In the genomic region with DNA sequence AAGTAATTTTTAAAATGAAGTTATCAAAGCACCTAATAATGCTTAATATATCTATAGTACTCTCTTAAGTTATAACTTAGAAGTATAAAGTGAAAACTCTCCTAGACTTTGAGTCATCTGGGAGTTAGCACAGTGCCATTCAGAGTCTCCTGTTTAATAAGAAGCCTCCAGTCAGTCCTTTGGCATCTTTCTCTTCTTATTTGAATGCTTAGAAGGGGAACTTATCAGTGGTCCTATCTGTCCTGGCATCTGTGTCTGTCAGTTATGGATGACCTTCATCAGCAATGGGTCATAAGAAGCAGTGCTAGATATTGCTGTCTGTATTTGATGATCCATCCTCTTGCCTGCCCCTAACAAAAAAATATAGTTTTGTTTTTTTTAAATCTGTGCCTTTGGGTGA, we compare ENCODE assay signal across 22 cellular contexts. TPM values are rescaled to one million over a fixed set of nuclear protein-coding genes. Genes with fewer than 3 reads are reported as not detected.
DNase-seq lines count a peak whose midpoint lies in the region; ATAC-seq, FAIRE-seq and TF ChIP-seq lines count a peak whose summit lies in the region.
"Had no signal": no experiment of that assay in that cellular context is flagged by ENCODE, and none has a peak within 500 bp of the region (broad histone marks: within the 10 kb centered on the region; RNA-seq: fewer than 3 reads in every experiment).

No MANE protein-coding gene starts in this region.

- no peaks in the 10 kb centered on the region for H4K20me1 ChIP-seq in MM.1S (ENCODE audit: insufficient read depth, low read length)
- H4K20me1 ChIP-seq in H1 (replicated peaks in 1 of 2; ENCODE audit: control insufficient read depth in 1 of 2, insufficient read depth in 2 of 2, low read length in 2 of 2), result peaks cover 0 to 4% of the 10 kb centered on the region in 2 experiments

- H3K4me1 ChIP-seq in CD4-positive, alpha-beta memory T cell (ENCODE audit: insufficient read depth, low read length), result peaks cover 21% of the 10 kb centered on the region
- H3K4me1 ChIP-seq in MM.1S (ENCODE audit: low read length) (peaks cover 15% of the 10 kb centered on the region), H1 (replicated peaks in 1 of 4; ENCODE audit: control insufficient read depth in 3 of 4, insufficient read depth in 4 of 4, low read length in 3 of 4) (peaks cover 0 to 10% (median 0%) of the 10 kb centered on the region in 4 experiments; a peak in 1 of 7 replicates)

- peaks cover 8% of the 10 kb centered on the region for H3K36me3 Mint-ChIP-seq in T-helper 1 cell treated with Interleukin-12 subunit alpha and Interleukin-12 subunit beta and Interleukin-4 antibody, amounts not matched to agents 30 μg/mL and 1 μg/mL, for 36 hours (ENCODE audit: low read depth)
- no peaks in the 10 kb centered on the region for H3K36me3 Mint-ChIP-seq in CD4-positive, alpha-beta memory T cell
- H3K36me3 Mint-ChIP-seq: IgD-negative memory B cell had no signal

- CTCF ChIA-PET in CD4-positive, alpha-beta memory T cell (lab: Charles Lee; ENCODE audit: partially characterized antibody), result interaction anchor here (0.8 to 5.5 kb wide), 18 partner anchors 9 to 320 kb away, joined by 3 to 84 read pairs (median 9); a partner anchor contains a TSS
- CTCF ChIA-PET in H1 (lab: Charles Lee; ENCODE audit: partially characterized antibody), result interaction anchor here (0.6 to 1.7 kb wide), 5 partner anchors 8 to 394 kb away, joined by 3 to 4 read pairs (median 3); no protein-coding TSS in a partner anchor

- H3K4me2 ChIP-seq in MM.1S (ENCODE audit: low read depth, low read length) (peak overlapping the region; percentile 15; the same call in 1 of the 2 replicates), H1 (ENCODE audit: insufficient read depth in 1 of 2, low read depth in 2 of 2, low read length in 2 of 2) (no peak overlapping the region)
- H3K4me2 ChIP-seq: PC-9 had no signal

- intact Hi-C loops in CD4-positive, alpha-beta memory T cell (cut with micrococcal nuclease), result loop anchor here (1.0 to 5.0 kb wide), 4 partner anchors 16 to 316 kb away; no protein-coding TSS in a partner anchor

- no peaks in the 10 kb centered on the region for H3K9me3 ChIP-seq in CD4-positive, alpha-beta memory T cell (ENCODE audit: control insufficient read depth in 1 of 2, low read length in 2 of 2)
- H3K9me3 ChIP-seq in MM.1S (replicated peaks; ENCODE audit: insufficient read depth, low read length), result no peaks in the 10 kb centered on the region
- no peaks in the 10 kb centered on the region for H3K9me3 ChIP-seq in H1 (ENCODE audit: insufficient read depth in 2 of 2, low read depth in 1 of 2, low read length in 1 of 2)

- no peak overlapping the region for H3K4me3 ChIP-seq in CD4-positive, alpha-beta memory T cell (ENCODE audit: low read length in 2 of 2)
- H3K4me3 ChIP-seq in MM.1S (ENCODE audit: low read length), result no peak overlapping the region
- H3K4me3 ChIP-seq in H1 (ENCODE audit: extremely low read depth in 1 of 4, insufficient read depth in 2 of 4, low read depth in 3 of 4, low read length in 4 of 4), result no peak overlapping the region
- H3K4me3 ChIP-seq: PC-9 had no signal

- H3K79me2 ChIP-seq in MM.1S (ENCODE audit: low read length) (no peaks in the 10 kb centered on the region), H1 (ENCODE audit: control insufficient read depth in 1 of 2, insufficient read depth in 2 of 2, low read length in 2 of 2) (no peaks in the 10 kb centered on the region; a peak in 2 of 4 replicates)

- H3K27me3 Mint-ChIP-seq in T-helper 1 cell treated with Interleukin-12 subunit alpha and Interleukin-12 subunit beta and Interleukin-4 antibody, amounts not matched to agents 30 μg/mL and 1 μg/mL, for 36 hours (ENCODE audit: low read depth), result peaks cover 5% of the 10 kb centered on the region
- H3K27me3 Mint-ChIP-seq in CD4-positive, alpha-beta memory T cell, result no peaks in the 10 kb centered on the region
- H3K27me3 Mint-ChIP-seq: IgD-negative memory B cell had no signal

- 0 out of 2 replicates have a peak overlapping the region, but pooled peaks have one; percentile 33 for H2BK15ac ChIP-seq in H1 (ENCODE audit: low read length)

- H2BK5ac ChIP-seq in H1 (ENCODE audit: low read depth, low read length), result no peak overlapping the region

- H3K79me1 ChIP-seq in H1 (ENCODE audit: low read depth, low read length), result no peaks in the 10 kb centered on the region; the same call in 1 of the 2 replicates

- H2AK5ac ChIP-seq in H1 (ENCODE audit: low read depth, low read length), result no peak overlapping the region

- no peak overlapping the region for H3K27ac ChIP-seq in CD4-positive, alpha-beta memory T cell (ENCODE audit: low read depth, low read length)
- H3K27ac ChIP-seq in MM.1S (ENCODE audit: low read length), result no peak overlapping the region
- no peak overlapping the region for H3K27ac ChIP-seq in H1 (ENCODE audit: low read depth, low read length)
- H3K27ac ChIP-seq: 22Rv1, C4-2B, PC-9, RWPE1 had no signal

- no peak overlapping the region for H2BK12ac ChIP-seq in H1 (ENCODE audit: low read depth, low read length)

- H3K9ac ChIP-seq in MM.1S (ENCODE audit: low read length), result no peak overlapping the region
- no peak overlapping the region for H3K9ac ChIP-seq in H1 (replicated peaks in 1 of 4; ENCODE audit: extremely low read depth in 1 of 4, low read depth in 3 of 4, low read length in 3 of 4)

- no peak overlapping the region for H4K8ac ChIP-seq in H1 (ENCODE audit: extremely low read depth, insufficient read depth, low read length)

- TF ChIP-seq CTCF in MM.1S (IDR thresholded peaks at IDR 0.05; ENCODE audit: low read length) (no peak), H1 (IDR thresholded peaks at IDR 0.05; ENCODE audit: control extremely low read depth in 1 of 3, insufficient read depth in 1 of 3, low read depth in 1 of 3, low read length in 3 of 3) (no peak)

- H3K4me1 Mint-ChIP-seq in T-helper 1 cell treated with Interleukin-12 subunit alpha and Interleukin-12 subunit beta and Interleukin-4 antibody, amounts not matched to agents 30 μg/mL and 1 μg/mL, for 36 hours (ENCODE audit: low read depth), result peaks cover 22% of the 10 kb centered on the region
- peaks cover 21 to 34% (median 26%) of the 10 kb centered on the region in 4 donors for H3K4me1 Mint-ChIP-seq in CD4-positive, alpha-beta memory T cell

- FAIRE-seq in H1 (lab: Jason Lieb, UNC), result no peak
- FAIRE-seq: G401.6 had no signal

- H3K4me3 Mint-ChIP-seq in T-helper 1 cell treated with Interleukin-12 subunit alpha and Interleukin-12 subunit beta and Interleukin-4 antibody, amounts not matched to agents 30 μg/mL and 1 μg/mL, for 36 hours, result no peak overlapping the region
- H3K4me3 Mint-ChIP-seq in CD4-positive, alpha-beta memory T cell, result peak overlapping the region in 3 of 8 donors; percentile 54 to 64 (median 54)
- H3K4me3 Mint-ChIP-seq: H9 had no signal

- no peak for ATAC-seq in HG03378 (IDR thresholded peaks at IDR 0.05; ENCODE audit: unreplicated experiment)

- no peak overlapping the region for H3K14ac ChIP-seq in H1 (ENCODE audit: insufficient read length)

- no peak for TF ChIP-seq RAD21 in H1 (IDR thresholded peaks at IDR 0.05 in 1 of 2, conservative IDR thresholded peaks at IDR 0.05 in 1 of 2; ENCODE audit: low read depth in 2 of 2, low read length in 2 of 2)

- peak overlapping the region; percentile 50 for H3K27ac Mint-ChIP-seq in T-helper 1 cell treated with Interleukin-12 subunit alpha and Interleukin-12 subunit beta and Interleukin-4 antibody, amounts not matched to agents 30 μg/mL and 1 μg/mL, for 36 hours
- peak overlapping the region in 4 of 7 donors; percentile 1 to 65 (median 28) for H3K27ac Mint-ChIP-seq in CD4-positive, alpha-beta memory T cell
- H3K27ac Mint-ChIP-seq: H9, IgD-negative memory B cell had no signal

- H3K4ac ChIP-seq in H1 (replicated peaks; ENCODE audit: insufficient read length, low read depth, low read length), result no peak overlapping the region

- H3K56ac ChIP-seq in H1 (replicated peaks; ENCODE audit: insufficient read length, low read depth, low read length), result no peak overlapping the region

- no peak overlapping the region for H2BK20ac ChIP-seq in H1 (ENCODE audit: low read length)

- no peak for TF ChIP-seq POLR2A in H1 (IDR thresholded peaks at IDR 0.05; ENCODE audit: control extremely low read depth in 1 of 2, low read depth in 2 of 2, low read length in 2 of 2)

- no peak overlapping the region for H4K5ac ChIP-seq in H1 (ENCODE audit: insufficient read length, low read depth, low read length)

- POLR2A ChIA-PET in CD4-positive, alpha-beta memory T cell (lab: Charles Lee; ENCODE audit: partially characterized antibody), result interaction anchor here (1.5 to 2.6 kb wide), 3 partner anchors 13 to 16 kb away, joined by 6 to 8 read pairs (median 6); a partner anchor contains a TSS
- POLR2A ChIA-PET in H1 (lab: Charles Lee; ENCODE audit: partially characterized antibody), result interaction anchor here (1.4 kb wide), 1 partner anchor 8 kb away, joined by 4 read pairs; no protein-coding TSS in a partner anchor

- no peaks in the 10 kb centered on the region for H3K23me2 ChIP-seq in H1 (ENCODE audit: low read depth, low read length)

- H3K9me2 ChIP-seq in MM.1S (replicated peaks; ENCODE audit: insufficient read depth, low read length), result no peaks in the 10 kb centered on the region

- no peaks in the 10 kb centered on the region for H3F3A ChIP-seq in MM.1S (ENCODE audit: insufficient read depth, low read length)

- H2AFZ ChIP-seq in MM.1S (ENCODE audit: low read length) (no peak overlapping the region), H1 (ENCODE audit: low read length) (no peak overlapping the region)
- H2AFZ ChIP-seq: PC-9 had no signal

- H3K18ac ChIP-seq in H1 (ENCODE audit: extremely low read depth, low read length), result no peak overlapping the region

- H3K23ac ChIP-seq in H1 (ENCODE audit: insufficient read length), result no peak overlapping the region

- DNase-seq in T-helper 1 cell, result no peak
- DNase-seq in CD4-positive, alpha-beta memory T cell, result no peak
- DNase-seq in MM.1S, result no peak
- no peak for DNase-seq in H1 (ENCODE audit: low read depth in 1 of 2, low spot score in 2 of 2)
- DNase-seq in Kasumi-1 (lab: John Stamatoyannopoulos, UW), result no peak
- no peak for DNase-seq in NCI-H1417 (lab: John Stamatoyannopoulos, UW)
- DNase-seq: AML-193, COR-L47, DMS 273 treated with DMSO at 0.1 percent for 48 hours, H9, NCI-H1105, NCI-H187, NCI-H2107, NCI-H510A had no signal

- no peaks in the 10 kb centered on the region for H3K36me3 ChIP-seq in CD4-positive, alpha-beta memory T cell (ENCODE audit: insufficient read depth, low read length)
- H3K36me3 ChIP-seq in MM.1S (replicated peaks; ENCODE audit: insufficient read depth, low read length) (no peaks in the 10 kb centered on the region), H1 (ENCODE audit: control insufficient read depth in 2 of 4, insufficient read depth in 4 of 4, low read length in 3 of 4) (no peaks in the 10 kb centered on the region)

- no peak overlapping the region for H4K91ac ChIP-seq in H1 (replicated peaks; ENCODE audit: insufficient read length, low read length)

- no peak for TF ChIP-seq EP300 in H1 (IDR thresholded peaks at IDR 0.05; ENCODE audit: borderline replicate concordance in 1 of 2, low read depth in 2 of 2, low read length in 2 of 2)

- H3K9me3 Mint-ChIP-seq in T-helper 1 cell treated with Interleukin-12 subunit alpha and Interleukin-12 subunit beta and Interleukin-4 antibody, amounts not matched to agents 30 μg/mL and 1 μg/mL, for 36 hours, result no peaks in the 10 kb centered on the region
- H3K9me3 Mint-ChIP-seq in CD4-positive, alpha-beta memory T cell, result no peaks in the 10 kb centered on the region
- H3K9me3 Mint-ChIP-seq: H9, IgD-negative memory B cell had no signal

- H2BK120ac ChIP-seq in H1 (replicated peaks; ENCODE audit: low read depth, low read length), result no peak overlapping the region

- no peaks in the 10 kb centered on the region for H3K27me3 ChIP-seq in CD4-positive, alpha-beta memory T cell (ENCODE audit: insufficient read depth, low read length)
- H3K27me3 ChIP-seq in MM.1S (replicated peaks; ENCODE audit: insufficient read depth, low read length), result no peaks in the 10 kb centered on the region
- no peaks in the 10 kb centered on the region for H3K27me3 ChIP-seq in H1 (replicated peaks in 1 of 4; ENCODE audit: control insufficient read depth in 3 of 4, extremely low read depth in 1 of 4, insufficient read depth in 3 of 4, low read length in 3 of 4)

RNA-seq across cellular contexts. Expression of a gene that starts 15.2 kb away (rescaled TPM):
- total RNA-seq in CD4-positive, alpha-beta memory T cell, result 1 to 10 TPM; 1.1 to 1.2 TPM
- polyA plus RNA-seq in CD4-positive, alpha-beta memory T cell, result 1 to 10 TPM; 2.6 to 4.8 TPM
- 12.9 and 13.9 TPM in 2 replicates for total RNA-seq in H1 (2021; fragmentation: NEBNext Ultra II Directional; extraction: Animal tissue kit (Norgen Biotek cat#: 25700))
- 3.8 and 6.2 TPM in 2 replicates for polyA plus RNA-seq in H1 (2011; rRNA removed)
- polyA plus RNA-seq in H1 (2011; cell fraction: cytosol; rRNA removed), result 5.4 TPM
- 3.7 TPM for polyA plus RNA-seq in H1 (2011; cell fraction: nucleus; rRNA removed)
- 8.2 to 11.3 TPM (median 9.6 TPM) in 4 replicates for polyA plus RNA-seq in H1 (2012, experiment 1 of 2)
- polyA plus RNA-seq in H1 (2012, experiment 2 of 2), result 1.9 TPM
- polyA plus RNA-seq in H1 (2013, experiment 1 of 2), result 14.7 TPM
- 17.1 TPM for polyA plus RNA-seq in H1 (2013, experiment 2 of 2)
- 8.6 and 10.5 TPM in 2 replicates for polyA minus RNA-seq in H1 (2011; rRNA and poly(A)+ RNA removed)
- polyA minus RNA-seq in H1 (2011; cell fraction: cytosol; rRNA and poly(A)+ RNA removed), result 5.9 TPM
- polyA minus RNA-seq in H1 (2011; cell fraction: nucleus; rRNA and poly(A)+ RNA removed), result 7.9 TPM
- total RNA-seq: PC-9 had no signal
